Comparison of ENCODE assay signal across 2 cellular contexts in genomic region chr14:74515891-74516412, GRCh38.
TF ChIP-seq lines count a peak whose summit lies in the region.

No MANE protein-coding gene starts in this region.

TF ChIP-seq in GM23338, 12 proteins besides CTCF, POLR2A, EP300 and RAD21:
- no peak for TF ChIP-seq NANOG (IDR thresholded peaks at IDR 0.05; ENCODE audit: borderline replicate concordance)
- TF ChIP-seq ZNF331 (CRISPR knock-in tag; IDR thresholded peaks at IDR 0.05; ENCODE audit: low read depth): no peak
- no peak for TF ChIP-seq REST (IDR thresholded peaks at IDR 0.05; ENCODE audit: unreplicated experiment)
- TF ChIP-seq ZNF114 (CRISPR knock-in tag; IDR thresholded peaks at IDR 0.05): no peak
- TF ChIP-seq CREB1 (CRISPR knock-in tag; IDR thresholded peaks at IDR 0.05; ENCODE audit: low read depth): no peak
- no peak for TF ChIP-seq EZH2 (IDR thresholded peaks at IDR 0.05; ENCODE audit: low read depth, unreplicated experiment)
- no peak for TF ChIP-seq STAT1 (IDR thresholded peaks at IDR 0.05; ENCODE audit: unreplicated experiment)
- TF ChIP-seq EZH2phosphoT487 (IDR thresholded peaks at IDR 0.05; ENCODE audit: unreplicated experiment): no peak
- no peak for TF ChIP-seq ZNF462 (CRISPR knock-in tag; IDR thresholded peaks at IDR 0.05)
- no peak for TF ChIP-seq POLR2AphosphoS5 (IDR thresholded peaks at IDR 0.05; ENCODE audit: low read depth)
- no peak for TF ChIP-seq ETS1 (IDR thresholded peaks at IDR 0.05)
- TF ChIP-seq JUNB (IDR thresholded peaks at IDR 0.05; ENCODE audit: unreplicated experiment): no peak

TF ChIP-seq in IMR-90, 13 proteins besides CTCF, POLR2A, EP300 and RAD21:
- TF ChIP-seq MXI1 (IDR thresholded peaks at IDR 0.05; ENCODE audit: borderline replicate concordance, low read depth, low read length) (no peak), USF2 (IDR thresholded peaks at IDR 0.05; ENCODE audit: low read depth, low read length) (no peak), MAFK (IDR thresholded peaks at IDR 0.05; ENCODE audit: low read depth, low read length) (no peak), NFE2L2 (IDR thresholded peaks at IDR 0.05; ENCODE audit: low read depth, low read length) (no peak), CHD1 (IDR thresholded peaks at IDR 0.05; ENCODE audit: low read depth, low read length) (no peak), FOS (IDR thresholded peaks at IDR 0.05; ENCODE audit: low read depth, low read length) (no peak), SMC3 (IDR thresholded peaks at IDR 0.05; ENCODE audit: low read depth, low read length) (no peak), RFX5 (IDR thresholded peaks at IDR 0.05; ENCODE audit: low read depth, low read length) (no peak), CEBPB (IDR thresholded peaks at IDR 0.05; ENCODE audit: low read depth, low read length) (no peak), BHLHE40 (IDR thresholded peaks at IDR 0.05; ENCODE audit: low read depth, low read length) (no peak), RCOR1 (IDR thresholded peaks at IDR 0.05; ENCODE audit: insufficient replicate concordance, low read length) (no peak), ELK1 (IDR thresholded peaks at IDR 0.05; ENCODE audit: borderline replicate concordance, low read depth, low read length) (no peak), MAZ (IDR thresholded peaks at IDR 0.05; ENCODE audit: borderline replicate concordance, low read depth, low read length) (no peak)
TF ChIP-seq in IMR-90: peak in this region for 0.
